In the genomic region with DNA sequence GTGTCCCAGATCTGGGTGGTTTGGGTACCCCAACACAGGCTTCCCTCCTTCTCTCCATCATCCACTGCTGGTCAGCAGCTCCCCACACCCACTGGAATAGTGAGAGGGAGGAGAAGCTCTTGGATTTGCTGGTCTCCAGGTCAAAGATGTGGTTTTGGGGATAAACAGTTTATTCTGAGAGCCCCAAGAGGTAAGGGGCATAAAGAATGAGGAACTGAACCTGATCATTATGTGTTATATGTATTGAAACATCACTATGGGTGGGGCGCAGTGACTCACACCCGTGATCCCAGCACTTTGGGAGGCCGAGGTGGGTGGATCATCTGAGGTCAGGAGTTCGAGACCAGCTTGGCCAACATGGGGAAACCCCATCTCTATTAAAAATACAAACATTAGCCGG, we compare ENCODE assay signal across 1 cellular context.
TF ChIP-seq lines count a peak whose summit lies in the region.

No MANE protein-coding gene starts in this region.

TF ChIP-seq in IMR-90, 13 proteins besides CTCF, POLR2A, EP300 and RAD21:
- no peak for TF ChIP-seq SMC3 (IDR thresholded peaks at IDR 0.05; ENCODE audit: low read depth, low read length)
- no peak for TF ChIP-seq NFE2L2 (IDR thresholded peaks at IDR 0.05; ENCODE audit: low read depth, low read length)
- no peak for TF ChIP-seq FOS (IDR thresholded peaks at IDR 0.05; ENCODE audit: low read depth, low read length)
- TF ChIP-seq RCOR1 (IDR thresholded peaks at IDR 0.05; ENCODE audit: insufficient replicate concordance, low read length), result no peak
- no peak for TF ChIP-seq MAZ (IDR thresholded peaks at IDR 0.05; ENCODE audit: borderline replicate concordance, low read depth, low read length)
- no peak for TF ChIP-seq CHD1 (IDR thresholded peaks at IDR 0.05; ENCODE audit: low read depth, low read length)
- no peak for TF ChIP-seq CEBPB (IDR thresholded peaks at IDR 0.05; ENCODE audit: low read depth, low read length)
- TF ChIP-seq RFX5 (IDR thresholded peaks at IDR 0.05; ENCODE audit: low read depth, low read length), result no peak
